ENCODE assay signal across 2 cellular contexts in the genomic region with DNA sequence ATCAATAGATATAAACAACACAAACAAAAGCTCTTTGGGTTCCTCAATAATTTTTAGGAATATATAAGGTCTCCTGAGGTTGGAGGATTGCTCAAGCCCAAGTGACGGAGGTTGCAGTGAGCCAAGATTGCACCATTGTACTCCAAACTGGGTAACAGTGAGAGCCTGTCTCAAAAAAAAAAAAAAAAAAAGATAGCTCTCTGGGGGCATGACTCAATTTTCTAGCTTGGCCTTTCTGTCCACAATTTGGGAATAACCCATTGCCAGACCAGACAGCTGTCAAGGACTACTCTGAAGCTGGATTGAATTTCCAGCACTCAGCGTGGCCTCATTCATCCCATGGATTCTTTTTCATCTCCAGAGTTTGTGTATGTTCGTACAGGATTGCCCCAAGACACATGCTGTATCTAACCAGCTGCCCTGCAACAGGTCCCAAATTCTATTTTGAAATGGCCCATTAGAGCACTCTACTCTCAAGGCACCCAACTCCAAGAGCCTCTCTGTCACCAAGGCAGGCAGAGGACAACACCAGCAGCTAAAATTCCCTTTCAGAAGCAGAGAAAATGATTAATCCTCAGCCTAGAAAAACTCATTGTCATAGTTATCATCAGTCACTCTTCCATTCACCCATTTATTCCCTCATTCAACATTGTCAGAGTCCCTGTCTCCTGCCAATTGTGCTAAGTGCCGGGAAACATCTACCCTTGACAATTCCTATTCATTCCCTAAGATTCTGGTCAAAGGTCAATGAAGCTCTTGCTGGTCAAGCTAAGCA.
TF ChIP-seq lines count a peak whose summit lies in the region.

No MANE protein-coding gene starts in this region.

TF ChIP-seq in SK-N-SH, 30 proteins besides CTCF, POLR2A, EP300 and RAD21 (continued from another document):
- TF ChIP-seq TAF1 (IDR thresholded peaks at IDR 0.05; ENCODE audit: borderline replicate concordance, low read depth, low read length) (no peak), EZH2phosphoT487 (IDR thresholded peaks at IDR 0.05; ENCODE audit: borderline replicate concordance, low read depth) (no peak), SIN3A (IDR thresholded peaks at IDR 0.05; ENCODE audit: borderline replicate concordance, low read depth, low read length) (no peak)
TF ChIP-seq in SK-N-SH: peak in this region for 0.

TF ChIP-seq in SK-N-SH treated with all-trans-retinoic acid at 6 μM for 48 hours, 23 proteins besides CTCF, POLR2A, EP300 and RAD21 (continued from another document):
- TF ChIP-seq ESRRG (CRISPR knock-in tag; IDR thresholded peaks at IDR 0.05) (no peak), ZFP3 (CRISPR knock-in tag; IDR thresholded peaks at IDR 0.05) (no peak), RARB (CRISPR knock-in tag; IDR thresholded peaks at IDR 0.05) (no peak), PPARA (CRISPR knock-in tag; IDR thresholded peaks at IDR 0.05; ENCODE audit: borderline replicate concordance) (no peak), OSR1 (CRISPR knock-in tag; IDR thresholded peaks at IDR 0.05) (no peak), CSDC2 (CRISPR knock-in tag; IDR thresholded peaks at IDR 0.05) (no peak), TCF4 (CRISPR knock-in tag; IDR thresholded peaks at IDR 0.05; ENCODE audit: borderline replicate concordance) (no peak), ISL1 (CRISPR knock-in tag; IDR thresholded peaks at IDR 0.05) (no peak)
- TF ChIP-seq, protein P1, sequence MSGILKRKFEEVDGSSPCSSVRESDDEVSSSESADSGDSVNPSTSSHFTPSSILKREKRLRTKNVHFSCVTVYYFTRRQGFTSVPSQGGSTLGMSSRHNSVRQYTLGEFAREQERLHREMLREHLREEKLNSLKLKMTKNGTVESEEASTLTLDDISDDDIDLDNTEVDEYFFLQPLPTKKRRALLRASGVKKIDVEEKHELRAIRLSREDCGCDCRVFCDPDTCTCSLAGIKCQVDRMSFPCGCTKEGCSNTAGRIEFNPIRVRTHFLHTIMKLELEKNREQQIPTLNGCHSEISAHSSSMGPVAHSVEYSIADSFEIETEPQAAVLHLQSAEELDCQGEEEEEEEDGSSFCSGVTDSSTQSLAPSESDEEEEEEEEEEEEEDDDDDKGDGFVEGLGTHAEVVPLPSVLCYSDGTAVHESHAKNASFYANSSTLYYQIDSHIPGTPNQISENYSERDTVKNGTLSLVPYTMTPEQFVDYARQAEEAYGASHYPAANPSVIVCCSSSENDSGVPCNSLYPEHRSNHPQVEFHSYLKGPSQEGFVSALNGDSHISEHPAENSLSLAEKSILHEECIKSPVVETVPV (CRISPR knock-in tag; IDR thresholded peaks at IDR 0.05) = no peak
- TF ChIP-seq, protein P2, sequence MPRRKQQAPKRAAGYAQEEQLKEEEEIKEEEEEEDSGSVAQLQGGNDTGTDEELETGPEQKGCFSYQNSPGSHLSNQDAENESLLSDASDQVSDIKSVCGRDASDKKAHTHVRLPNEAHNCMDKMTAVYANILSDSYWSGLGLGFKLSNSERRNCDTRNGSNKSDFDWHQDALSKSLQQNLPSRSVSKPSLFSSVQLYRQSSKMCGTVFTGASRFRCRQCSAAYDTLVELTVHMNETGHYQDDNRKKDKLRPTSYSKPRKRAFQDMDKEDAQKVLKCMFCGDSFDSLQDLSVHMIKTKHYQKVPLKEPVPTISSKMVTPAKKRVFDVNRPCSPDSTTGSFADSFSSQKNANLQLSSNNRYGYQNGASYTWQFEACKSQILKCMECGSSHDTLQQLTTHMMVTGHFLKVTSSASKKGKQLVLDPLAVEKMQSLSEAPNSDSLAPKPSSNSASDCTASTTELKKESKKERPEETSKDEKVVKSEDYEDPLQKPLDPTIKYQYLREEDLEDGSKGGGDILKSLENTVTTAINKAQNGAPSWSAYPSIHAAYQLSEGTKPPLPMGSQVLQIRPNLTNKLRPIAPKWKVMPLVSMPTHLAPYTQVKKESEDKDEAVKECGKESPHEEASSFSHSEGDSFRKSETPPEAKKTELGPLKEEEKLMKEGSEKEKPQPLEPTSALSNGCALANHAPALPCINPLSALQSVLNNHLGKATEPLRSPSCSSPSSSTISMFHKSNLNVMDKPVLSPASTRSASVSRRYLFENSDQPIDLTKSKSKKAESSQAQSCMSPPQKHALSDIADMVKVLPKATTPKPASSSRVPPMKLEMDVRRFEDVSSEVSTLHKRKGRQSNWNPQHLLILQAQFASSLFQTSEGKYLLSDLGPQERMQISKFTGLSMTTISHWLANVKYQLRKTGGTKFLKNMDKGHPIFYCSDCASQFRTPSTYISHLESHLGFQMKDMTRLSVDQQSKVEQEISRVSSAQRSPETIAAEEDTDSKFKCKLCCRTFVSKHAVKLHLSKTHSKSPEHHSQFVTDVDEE (CRISPR knock-in tag; IDR thresholded peaks at IDR 0.05) = no peak
- TF ChIP-seq, protein P3, sequence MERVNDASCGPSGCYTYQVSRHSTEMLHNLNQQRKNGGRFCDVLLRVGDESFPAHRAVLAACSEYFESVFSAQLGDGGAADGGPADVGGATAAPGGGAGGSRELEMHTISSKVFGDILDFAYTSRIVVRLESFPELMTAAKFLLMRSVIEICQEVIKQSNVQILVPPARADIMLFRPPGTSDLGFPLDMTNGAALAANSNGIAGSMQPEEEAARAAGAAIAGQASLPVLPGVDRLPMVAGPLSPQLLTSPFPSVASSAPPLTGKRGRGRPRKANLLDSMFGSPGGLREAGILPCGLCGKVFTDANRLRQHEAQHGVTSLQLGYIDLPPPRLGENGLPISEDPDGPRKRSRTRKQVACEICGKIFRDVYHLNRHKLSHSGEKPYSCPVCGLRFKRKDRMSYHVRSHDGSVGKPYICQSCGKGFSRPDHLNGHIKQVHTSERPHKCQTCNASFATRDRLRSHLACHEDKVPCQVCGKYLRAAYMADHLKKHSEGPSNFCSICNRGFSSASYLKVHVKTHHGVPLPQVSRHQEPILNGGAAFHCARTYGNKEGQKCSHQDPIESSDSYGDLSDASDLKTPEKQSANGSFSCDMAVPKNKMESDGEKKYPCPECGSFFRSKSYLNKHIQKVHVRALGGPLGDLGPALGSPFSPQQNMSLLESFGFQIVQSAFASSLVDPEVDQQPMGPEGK (CRISPR knock-in tag; IDR thresholded peaks at IDR 0.05; ENCODE audit: borderline replicate concordance) = no peak
TF ChIP-seq in SK-N-SH treated with all-trans-retinoic acid at 6 μM for 48 hours: peak in this region for 0.
